ENCODE assay signal across 3 cellular contexts in the genomic region with DNA sequence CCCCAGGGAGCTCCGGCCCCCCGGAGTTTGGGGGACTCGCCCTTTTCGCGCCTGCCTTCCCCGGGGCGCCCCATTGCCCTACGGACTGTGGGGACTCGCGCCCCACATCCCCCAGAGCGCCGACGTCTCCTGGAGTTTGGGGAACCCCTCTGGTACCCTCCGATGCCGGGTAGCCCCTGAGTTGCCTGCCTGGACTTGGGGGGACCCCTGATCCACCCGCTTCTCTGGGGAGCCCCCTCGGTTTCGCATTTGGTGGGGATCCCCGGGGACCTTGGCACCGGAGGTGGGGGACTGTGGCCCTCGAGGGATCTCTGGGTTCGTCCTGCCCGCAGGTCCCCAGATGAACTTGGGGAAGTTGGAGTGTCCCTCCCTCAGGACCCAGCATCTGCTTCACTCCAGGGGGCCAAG.
TF ChIP-seq lines count a peak whose summit lies in the region.

No MANE protein-coding gene starts in this region.

TF ChIP-seq in SK-N-SH, 30 proteins besides CTCF, POLR2A, EP300 and RAD21 (continued from another document):
- TF ChIP-seq, protein P1, sequence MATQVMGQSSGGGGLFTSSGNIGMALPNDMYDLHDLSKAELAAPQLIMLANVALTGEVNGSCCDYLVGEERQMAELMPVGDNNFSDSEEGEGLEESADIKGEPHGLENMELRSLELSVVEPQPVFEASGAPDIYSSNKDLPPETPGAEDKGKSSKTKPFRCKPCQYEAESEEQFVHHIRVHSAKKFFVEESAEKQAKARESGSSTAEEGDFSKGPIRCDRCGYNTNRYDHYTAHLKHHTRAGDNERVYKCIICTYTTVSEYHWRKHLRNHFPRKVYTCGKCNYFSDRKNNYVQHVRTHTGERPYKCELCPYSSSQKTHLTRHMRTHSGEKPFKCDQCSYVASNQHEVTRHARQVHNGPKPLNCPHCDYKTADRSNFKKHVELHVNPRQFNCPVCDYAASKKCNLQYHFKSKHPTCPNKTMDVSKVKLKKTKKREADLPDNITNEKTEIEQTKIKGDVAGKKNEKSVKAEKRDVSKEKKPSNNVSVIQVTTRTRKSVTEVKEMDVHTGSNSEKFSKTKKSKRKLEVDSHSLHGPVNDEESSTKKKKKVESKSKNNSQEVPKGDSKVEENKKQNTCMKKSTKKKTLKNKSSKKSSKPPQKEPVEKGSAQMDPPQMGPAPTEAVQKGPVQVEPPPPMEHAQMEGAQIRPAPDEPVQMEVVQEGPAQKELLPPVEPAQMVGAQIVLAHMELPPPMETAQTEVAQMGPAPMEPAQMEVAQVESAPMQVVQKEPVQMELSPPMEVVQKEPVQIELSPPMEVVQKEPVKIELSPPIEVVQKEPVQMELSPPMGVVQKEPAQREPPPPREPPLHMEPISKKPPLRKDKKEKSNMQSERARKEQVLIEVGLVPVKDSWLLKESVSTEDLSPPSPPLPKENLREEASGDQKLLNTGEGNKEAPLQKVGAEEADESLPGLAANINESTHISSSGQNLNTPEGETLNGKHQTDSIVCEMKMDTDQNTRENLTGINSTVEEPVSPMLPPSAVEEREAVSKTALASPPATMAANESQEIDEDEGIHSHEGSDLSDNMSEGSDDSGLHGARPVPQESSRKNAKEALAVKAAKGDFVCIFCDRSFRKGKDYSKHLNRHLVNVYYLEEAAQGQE (IDR thresholded peaks at IDR 0.05; ENCODE audit: low read depth, low read length) = no peak
- TF ChIP-seq, protein P2, sequence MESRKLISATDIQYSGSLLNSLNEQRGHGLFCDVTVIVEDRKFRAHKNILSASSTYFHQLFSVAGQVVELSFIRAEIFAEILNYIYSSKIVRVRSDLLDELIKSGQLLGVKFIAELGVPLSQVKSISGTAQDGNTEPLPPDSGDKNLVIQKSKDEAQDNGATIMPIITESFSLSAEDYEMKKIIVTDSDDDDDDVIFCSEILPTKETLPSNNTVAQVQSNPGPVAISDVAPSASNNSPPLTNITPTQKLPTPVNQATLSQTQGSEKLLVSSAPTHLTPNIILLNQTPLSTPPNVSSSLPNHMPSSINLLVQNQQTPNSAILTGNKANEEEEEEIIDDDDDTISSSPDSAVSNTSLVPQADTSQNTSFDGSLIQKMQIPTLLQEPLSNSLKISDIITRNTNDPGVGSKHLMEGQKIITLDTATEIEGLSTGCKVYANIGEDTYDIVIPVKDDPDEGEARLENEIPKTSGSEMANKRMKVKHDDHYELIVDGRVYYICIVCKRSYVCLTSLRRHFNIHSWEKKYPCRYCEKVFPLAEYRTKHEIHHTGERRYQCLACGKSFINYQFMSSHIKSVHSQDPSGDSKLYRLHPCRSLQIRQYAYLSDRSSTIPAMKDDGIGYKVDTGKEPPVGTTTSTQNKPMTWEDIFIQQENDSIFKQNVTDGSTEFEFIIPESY (IDR thresholded peaks at IDR 0.05; ENCODE audit: borderline replicate concordance, low read depth) = no peak
- TF ChIP-seq MEF2A (IDR thresholded peaks at IDR 0.05; ENCODE audit: borderline replicate concordance, low read depth) (no peak), TCF12 (IDR thresholded peaks at IDR 0.05) (no peak), RFX5 (IDR thresholded peaks at IDR 0.05; ENCODE audit: low read length) (no peak), RXRA (IDR thresholded peaks at IDR 0.05; ENCODE audit: borderline replicate concordance, low read depth) (no peak)
- TF ChIP-seq, protein P3, sequence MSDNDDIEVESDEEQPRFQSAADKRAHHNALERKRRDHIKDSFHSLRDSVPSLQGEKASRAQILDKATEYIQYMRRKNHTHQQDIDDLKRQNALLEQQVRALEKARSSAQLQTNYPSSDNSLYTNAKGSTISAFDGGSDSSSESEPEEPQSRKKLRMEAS (IDR thresholded peaks at IDR 0.05; ENCODE audit: low read depth) = no peak
- TF ChIP-seq, protein P4, sequence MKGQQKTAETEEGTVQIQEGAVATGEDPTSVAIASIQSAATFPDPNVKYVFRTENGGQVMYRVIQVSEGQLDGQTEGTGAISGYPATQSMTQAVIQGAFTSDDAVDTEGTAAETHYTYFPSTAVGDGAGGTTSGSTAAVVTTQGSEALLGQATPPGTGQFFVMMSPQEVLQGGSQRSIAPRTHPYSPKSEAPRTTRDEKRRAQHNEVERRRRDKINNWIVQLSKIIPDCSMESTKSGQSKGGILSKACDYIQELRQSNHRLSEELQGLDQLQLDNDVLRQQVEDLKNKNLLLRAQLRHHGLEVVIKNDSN (IDR thresholded peaks at IDR 0.05; ENCODE audit: borderline replicate concordance, low read depth) = no peak

TF ChIP-seq in SK-N-SH treated with all-trans-retinoic acid at 6 μM for 48 hours, 23 proteins besides CTCF, POLR2A, EP300 and RAD21 (continued from another document):
- TF ChIP-seq, protein P5, sequence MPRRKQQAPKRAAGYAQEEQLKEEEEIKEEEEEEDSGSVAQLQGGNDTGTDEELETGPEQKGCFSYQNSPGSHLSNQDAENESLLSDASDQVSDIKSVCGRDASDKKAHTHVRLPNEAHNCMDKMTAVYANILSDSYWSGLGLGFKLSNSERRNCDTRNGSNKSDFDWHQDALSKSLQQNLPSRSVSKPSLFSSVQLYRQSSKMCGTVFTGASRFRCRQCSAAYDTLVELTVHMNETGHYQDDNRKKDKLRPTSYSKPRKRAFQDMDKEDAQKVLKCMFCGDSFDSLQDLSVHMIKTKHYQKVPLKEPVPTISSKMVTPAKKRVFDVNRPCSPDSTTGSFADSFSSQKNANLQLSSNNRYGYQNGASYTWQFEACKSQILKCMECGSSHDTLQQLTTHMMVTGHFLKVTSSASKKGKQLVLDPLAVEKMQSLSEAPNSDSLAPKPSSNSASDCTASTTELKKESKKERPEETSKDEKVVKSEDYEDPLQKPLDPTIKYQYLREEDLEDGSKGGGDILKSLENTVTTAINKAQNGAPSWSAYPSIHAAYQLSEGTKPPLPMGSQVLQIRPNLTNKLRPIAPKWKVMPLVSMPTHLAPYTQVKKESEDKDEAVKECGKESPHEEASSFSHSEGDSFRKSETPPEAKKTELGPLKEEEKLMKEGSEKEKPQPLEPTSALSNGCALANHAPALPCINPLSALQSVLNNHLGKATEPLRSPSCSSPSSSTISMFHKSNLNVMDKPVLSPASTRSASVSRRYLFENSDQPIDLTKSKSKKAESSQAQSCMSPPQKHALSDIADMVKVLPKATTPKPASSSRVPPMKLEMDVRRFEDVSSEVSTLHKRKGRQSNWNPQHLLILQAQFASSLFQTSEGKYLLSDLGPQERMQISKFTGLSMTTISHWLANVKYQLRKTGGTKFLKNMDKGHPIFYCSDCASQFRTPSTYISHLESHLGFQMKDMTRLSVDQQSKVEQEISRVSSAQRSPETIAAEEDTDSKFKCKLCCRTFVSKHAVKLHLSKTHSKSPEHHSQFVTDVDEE (CRISPR knock-in tag; IDR thresholded peaks at IDR 0.05) = no peak
- no peak for TF ChIP-seq ZFP3 (CRISPR knock-in tag; IDR thresholded peaks at IDR 0.05)
- no peak for TF ChIP-seq ISL1 (CRISPR knock-in tag; IDR thresholded peaks at IDR 0.05)
- TF ChIP-seq TOX (CRISPR knock-in tag; IDR thresholded peaks at IDR 0.05; ENCODE audit: borderline replicate concordance) = no peak
- TF ChIP-seq BACH2 (CRISPR knock-in tag; IDR thresholded peaks at IDR 0.05; ENCODE audit: borderline replicate concordance) = no peak
- TF ChIP-seq ZFP30 (CRISPR knock-in tag; IDR thresholded peaks at IDR 0.05) = no peak
- no peak for TF ChIP-seq ESRRG (CRISPR knock-in tag; IDR thresholded peaks at IDR 0.05)
- TF ChIP-seq RARB (CRISPR knock-in tag; IDR thresholded peaks at IDR 0.05) = no peak
- TF ChIP-seq ZNF70 (CRISPR knock-in tag; IDR thresholded peaks at IDR 0.05) = no peak
- TF ChIP-seq, protein P6, sequence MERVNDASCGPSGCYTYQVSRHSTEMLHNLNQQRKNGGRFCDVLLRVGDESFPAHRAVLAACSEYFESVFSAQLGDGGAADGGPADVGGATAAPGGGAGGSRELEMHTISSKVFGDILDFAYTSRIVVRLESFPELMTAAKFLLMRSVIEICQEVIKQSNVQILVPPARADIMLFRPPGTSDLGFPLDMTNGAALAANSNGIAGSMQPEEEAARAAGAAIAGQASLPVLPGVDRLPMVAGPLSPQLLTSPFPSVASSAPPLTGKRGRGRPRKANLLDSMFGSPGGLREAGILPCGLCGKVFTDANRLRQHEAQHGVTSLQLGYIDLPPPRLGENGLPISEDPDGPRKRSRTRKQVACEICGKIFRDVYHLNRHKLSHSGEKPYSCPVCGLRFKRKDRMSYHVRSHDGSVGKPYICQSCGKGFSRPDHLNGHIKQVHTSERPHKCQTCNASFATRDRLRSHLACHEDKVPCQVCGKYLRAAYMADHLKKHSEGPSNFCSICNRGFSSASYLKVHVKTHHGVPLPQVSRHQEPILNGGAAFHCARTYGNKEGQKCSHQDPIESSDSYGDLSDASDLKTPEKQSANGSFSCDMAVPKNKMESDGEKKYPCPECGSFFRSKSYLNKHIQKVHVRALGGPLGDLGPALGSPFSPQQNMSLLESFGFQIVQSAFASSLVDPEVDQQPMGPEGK (CRISPR knock-in tag; IDR thresholded peaks at IDR 0.05; ENCODE audit: borderline replicate concordance) = no peak

TF ChIP-seq in WTC11, 78 proteins besides CTCF, POLR2A, EP300 and RAD21 (continued from another document):
- TF ChIP-seq, protein P7, sequence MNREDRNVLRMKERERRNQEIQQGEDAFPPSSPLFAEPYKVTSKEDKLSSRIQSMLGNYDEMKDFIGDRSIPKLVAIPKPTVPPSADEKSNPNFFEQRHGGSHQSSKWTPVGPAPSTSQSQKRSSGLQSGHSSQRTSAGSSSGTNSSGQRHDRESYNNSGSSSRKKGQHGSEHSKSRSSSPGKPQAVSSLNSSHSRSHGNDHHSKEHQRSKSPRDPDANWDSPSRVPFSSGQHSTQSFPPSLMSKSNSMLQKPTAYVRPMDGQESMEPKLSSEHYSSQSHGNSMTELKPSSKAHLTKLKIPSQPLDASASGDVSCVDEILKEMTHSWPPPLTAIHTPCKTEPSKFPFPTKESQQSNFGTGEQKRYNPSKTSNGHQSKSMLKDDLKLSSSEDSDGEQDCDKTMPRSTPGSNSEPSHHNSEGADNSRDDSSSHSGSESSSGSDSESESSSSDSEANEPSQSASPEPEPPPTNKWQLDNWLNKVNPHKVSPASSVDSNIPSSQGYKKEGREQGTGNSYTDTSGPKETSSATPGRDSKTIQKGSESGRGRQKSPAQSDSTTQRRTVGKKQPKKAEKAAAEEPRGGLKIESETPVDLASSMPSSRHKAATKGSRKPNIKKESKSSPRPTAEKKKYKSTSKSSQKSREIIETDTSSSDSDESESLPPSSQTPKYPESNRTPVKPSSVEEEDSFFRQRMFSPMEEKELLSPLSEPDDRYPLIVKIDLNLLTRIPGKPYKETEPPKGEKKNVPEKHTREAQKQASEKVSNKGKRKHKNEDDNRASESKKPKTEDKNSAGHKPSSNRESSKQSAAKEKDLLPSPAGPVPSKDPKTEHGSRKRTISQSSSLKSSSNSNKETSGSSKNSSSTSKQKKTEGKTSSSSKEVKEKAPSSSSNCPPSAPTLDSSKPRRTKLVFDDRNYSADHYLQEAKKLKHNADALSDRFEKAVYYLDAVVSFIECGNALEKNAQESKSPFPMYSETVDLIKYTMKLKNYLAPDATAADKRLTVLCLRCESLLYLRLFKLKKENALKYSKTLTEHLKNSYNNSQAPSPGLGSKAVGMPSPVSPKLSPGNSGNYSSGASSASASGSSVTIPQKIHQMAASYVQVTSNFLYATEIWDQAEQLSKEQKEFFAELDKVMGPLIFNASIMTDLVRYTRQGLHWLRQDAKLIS (CRISPR knock-in tag; IDR thresholded peaks at IDR 0.05; ENCODE audit: borderline replicate concordance) = no peak
- TF ChIP-seq, protein P8, sequence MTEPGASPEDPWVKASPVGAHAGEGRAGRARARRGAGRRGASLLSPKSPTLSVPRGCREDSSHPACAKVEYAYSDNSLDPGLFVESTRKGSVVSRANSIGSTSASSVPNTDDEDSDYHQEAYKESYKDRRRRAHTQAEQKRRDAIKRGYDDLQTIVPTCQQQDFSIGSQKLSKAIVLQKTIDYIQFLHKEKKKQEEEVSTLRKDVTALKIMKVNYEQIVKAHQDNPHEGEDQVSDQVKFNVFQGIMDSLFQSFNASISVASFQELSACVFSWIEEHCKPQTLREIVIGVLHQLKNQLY (CRISPR knock-in tag; IDR thresholded peaks at IDR 0.05) = no peak
- TF ChIP-seq NR1H2 (CRISPR knock-in tag; IDR thresholded peaks at IDR 0.05) = no peak
- TF ChIP-seq HMGA2 (CRISPR knock-in tag; IDR thresholded peaks at IDR 0.05) = no peak
- TF ChIP-seq KAT7 (CRISPR knock-in tag; IDR thresholded peaks at IDR 0.05; ENCODE audit: borderline replicate concordance) = no peak
- TF ChIP-seq, protein P9, sequence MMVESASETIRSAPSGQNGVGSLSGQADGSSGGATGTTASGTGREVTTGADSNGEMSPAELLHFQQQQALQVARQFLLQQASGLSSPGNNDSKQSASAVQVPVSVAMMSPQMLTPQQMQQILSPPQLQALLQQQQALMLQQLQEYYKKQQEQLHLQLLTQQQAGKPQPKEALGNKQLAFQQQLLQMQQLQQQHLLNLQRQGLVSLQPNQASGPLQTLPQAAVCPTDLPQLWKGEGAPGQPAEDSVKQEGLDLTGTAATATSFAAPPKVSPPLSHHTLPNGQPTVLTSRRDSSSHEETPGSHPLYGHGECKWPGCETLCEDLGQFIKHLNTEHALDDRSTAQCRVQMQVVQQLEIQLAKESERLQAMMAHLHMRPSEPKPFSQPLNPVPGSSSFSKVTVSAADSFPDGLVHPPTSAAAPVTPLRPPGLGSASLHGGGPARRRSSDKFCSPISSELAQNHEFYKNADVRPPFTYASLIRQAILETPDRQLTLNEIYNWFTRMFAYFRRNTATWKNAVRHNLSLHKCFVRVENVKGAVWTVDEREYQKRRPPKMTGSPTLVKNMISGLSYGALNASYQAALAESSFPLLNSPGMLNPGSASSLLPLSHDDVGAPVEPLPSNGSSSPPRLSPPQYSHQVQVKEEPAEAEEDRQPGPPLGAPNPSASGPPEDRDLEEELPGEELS (CRISPR knock-in tag; IDR thresholded peaks at IDR 0.05) = no peak
- TF ChIP-seq, protein P3 (CRISPR knock-in tag; IDR thresholded peaks at IDR 0.05) = no peak
- TF ChIP-seq, protein P10, sequence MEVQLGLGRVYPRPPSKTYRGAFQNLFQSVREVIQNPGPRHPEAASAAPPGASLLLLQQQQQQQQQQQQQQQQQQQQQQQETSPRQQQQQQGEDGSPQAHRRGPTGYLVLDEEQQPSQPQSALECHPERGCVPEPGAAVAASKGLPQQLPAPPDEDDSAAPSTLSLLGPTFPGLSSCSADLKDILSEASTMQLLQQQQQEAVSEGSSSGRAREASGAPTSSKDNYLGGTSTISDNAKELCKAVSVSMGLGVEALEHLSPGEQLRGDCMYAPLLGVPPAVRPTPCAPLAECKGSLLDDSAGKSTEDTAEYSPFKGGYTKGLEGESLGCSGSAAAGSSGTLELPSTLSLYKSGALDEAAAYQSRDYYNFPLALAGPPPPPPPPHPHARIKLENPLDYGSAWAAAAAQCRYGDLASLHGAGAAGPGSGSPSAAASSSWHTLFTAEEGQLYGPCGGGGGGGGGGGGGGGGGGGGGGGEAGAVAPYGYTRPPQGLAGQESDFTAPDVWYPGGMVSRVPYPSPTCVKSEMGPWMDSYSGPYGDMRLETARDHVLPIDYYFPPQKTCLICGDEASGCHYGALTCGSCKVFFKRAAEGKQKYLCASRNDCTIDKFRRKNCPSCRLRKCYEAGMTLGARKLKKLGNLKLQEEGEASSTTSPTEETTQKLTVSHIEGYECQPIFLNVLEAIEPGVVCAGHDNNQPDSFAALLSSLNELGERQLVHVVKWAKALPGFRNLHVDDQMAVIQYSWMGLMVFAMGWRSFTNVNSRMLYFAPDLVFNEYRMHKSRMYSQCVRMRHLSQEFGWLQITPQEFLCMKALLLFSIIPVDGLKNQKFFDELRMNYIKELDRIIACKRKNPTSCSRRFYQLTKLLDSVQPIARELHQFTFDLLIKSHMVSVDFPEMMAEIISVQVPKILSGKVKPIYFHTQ (CRISPR knock-in tag; IDR thresholded peaks at IDR 0.05) = no peak
